ENCODE assay signal across 26 cellular contexts in genomic region chr2:112147382-112147781, GRCh38. TPM values are rescaled to one million over a fixed set of nuclear protein-coding genes. Genes with fewer than 3 reads are reported as not detected.
DNase-seq lines count a peak whose midpoint lies in the region; ATAC-seq and TF ChIP-seq lines count a peak whose summit lies in the region.
"Had no signal": no experiment of that assay in that cellular context is flagged by ENCODE, and none has a peak within 500 bp of the region (broad histone marks: within the 10 kb centered on the region; RNA-seq: fewer than 3 reads in every experiment).

No MANE protein-coding gene starts in this region.

- no peaks in the 10 kb centered on the region for H3K27me3 ChIP-seq in osteoblast (ENCODE audit: insufficient read depth, low read length)
- H3K27me3 ChIP-seq in aorta (ENCODE audit: control insufficient read depth in 1 of 2, insufficient read depth in 2 of 2, low read length in 1 of 2), result no peaks in the 10 kb centered on the region
- H3K27me3 ChIP-seq: esophagus muscularis mucosa had no signal

- WGBS in aorta, 2 donors, result 39 to 44% methylated on average over 6 of the region's 6 CpGs

- CTCF ChIA-PET in activated CD4-positive, alpha-beta memory T cell treated with anti-CD3 and anti-CD28 coated beads, Interleukin-2, amount 10 ng/mL, durations not matched to agents 7 days and 5 days (lab: Charles Lee), result interaction anchor here (0.6 to 0.8 kb wide), 2 partner anchors 35 to 401 kb away, joined by 3 read pairs; no protein-coding TSS in a partner anchor
- CTCF ChIA-PET in activated CD4-positive, alpha-beta memory T cell treated with anti-CD3 and anti-CD28 coated beads for 36 hours (lab: Charles Lee), result interaction anchor here (0.6 to 1.3 kb wide), 2 partner anchors 26 to 112 kb away, joined by 4 to 7 read pairs; no protein-coding TSS in a partner anchor

- DNase-seq in activated CD4-positive, alpha-beta memory T cell treated with anti-CD3 and anti-CD28 coated beads, Interleukin-2, amount 10 ng/mL, durations not matched to agents 7 days and 5 days, result peak; percentile 3
- DNase-seq in activated CD4-positive, alpha-beta memory T cell treated with anti-CD3 and anti-CD28 coated beads for 36 hours, result no peak
- DNase-seq in left cardiac atrium (peak; percentile 47), osteoblast (ENCODE audit: insufficient read length, low spot score, missing footprints) (no peak), aorta (peak in 1 of 2 donors; percentile 71), GOT3 (lab: John Stamatoyannopoulos, UW) (no peak), Kasumi-1 (lab: John Stamatoyannopoulos, UW) (no peak), nucleus accumbens (lab: John Stamatoyannopoulos, UW) (no peak)
- DNase-seq: activated CD4-positive, alpha-beta T cell treated with anti-CD3 and anti-CD28 coated beads for 48 hours; Caco-2; effector memory CD8-positive, alpha-beta T cell; H9; MM.1S; NCI-H1417 treated with DMSO at 0.1 percent for 48 hours; NCI-H510A; stimulated activated naive CD4-positive, alpha-beta T cell had no signal

- H3K79me2 ChIP-seq in osteoblast (ENCODE audit: insufficient read depth, low read length), result peaks cover 3% of the 10 kb centered on the region

- H4K20me1 ChIP-seq in osteoblast (ENCODE audit: insufficient read depth, low read length), result no peaks in the 10 kb centered on the region

- H3K4me1 Mint-ChIP-seq in activated CD4-positive, alpha-beta memory T cell treated with anti-CD3 and anti-CD28 coated beads, Interleukin-2, amount 10 ng/mL, durations not matched to agents 7 days and 5 days, result no peaks in the 10 kb centered on the region
- H3K4me1 Mint-ChIP-seq in activated CD4-positive, alpha-beta memory T cell treated with anti-CD3 and anti-CD28 coated beads for 36 hours (ENCODE audit: low read depth), result no peaks in the 10 kb centered on the region
- H3K4me1 Mint-ChIP-seq: activated T-helper 17 cell treated with anti-CD3 and anti-CD28 coated beads, Interleukin-2, amount 50 U/mL, for 72 hours had no signal

- no peak overlapping the region for H3K27ac Mint-ChIP-seq in activated CD4-positive, alpha-beta memory T cell treated with anti-CD3 and anti-CD28 coated beads, Interleukin-2, amount 10 ng/mL, durations not matched to agents 7 days and 5 days
- H3K27ac Mint-ChIP-seq in activated CD4-positive, alpha-beta memory T cell treated with anti-CD3 and anti-CD28 coated beads for 36 hours, result no peak overlapping the region
- H3K27ac Mint-ChIP-seq: activated naive CD8-positive, alpha-beta T cell; activated T-helper 17 cell treated with anti-CD3 and anti-CD28 coated beads, Interleukin-2, amount 50 U/mL, for 72 hours; effector memory CD8-positive, alpha-beta T cell; H9; T-helper 1 cell treated with Interleukin-12 subunit alpha and Interleukin-12 subunit beta and Interleukin-4 antibody, amounts not matched to agents 30 μg/mL and 1 μg/mL, for 36 hours had no signal

- H3K27ac ChIP-seq in osteoblast (ENCODE audit: low read depth, low read length) (peak overlapping the region; percentile 98), aorta (ENCODE audit: low read depth in 1 of 2, low read length in 2 of 2) (no peak overlapping the region)
- H3K27ac ChIP-seq: esophagus muscularis mucosa, prostate gland, thoracic aorta had no signal

- H3K36me3 ChIP-seq in osteoblast (ENCODE audit: insufficient read depth, low read length) (no peaks in the 10 kb centered on the region), aorta (ENCODE audit: control insufficient read depth in 1 of 2, insufficient read depth in 2 of 2, low read length in 1 of 2) (no peaks in the 10 kb centered on the region)
- H3K36me3 ChIP-seq: esophagus muscularis mucosa, prostate gland, thoracic aorta had no signal

- ATAC-seq in left cardiac atrium (peak; percentile 56 to 81), aorta (ENCODE audit: low FRiP score) (peak; percentile 72)
- ATAC-seq: activated T-helper 17 cell treated with anti-CD3 and anti-CD28 coated beads, Interleukin-2, amount 50 U/mL, for 72 hours; effector memory CD8-positive, alpha-beta T cell; K562 had no signal

- no peak overlapping the region for H3K4me3 Mint-ChIP-seq in activated CD4-positive, alpha-beta memory T cell treated with anti-CD3 and anti-CD28 coated beads, Interleukin-2, amount 10 ng/mL, durations not matched to agents 7 days and 5 days
- H3K4me3 Mint-ChIP-seq in activated CD4-positive, alpha-beta memory T cell treated with anti-CD3 and anti-CD28 coated beads for 36 hours, result no peak overlapping the region
- H3K4me3 Mint-ChIP-seq: activated naive CD8-positive, alpha-beta T cell; activated T-helper 17 cell treated with anti-CD3 and anti-CD28 coated beads, Interleukin-2, amount 50 U/mL, for 72 hours; effector memory CD8-positive, alpha-beta T cell; H9; neural crest cell; T-helper 1 cell treated with Interleukin-12 subunit alpha and Interleukin-12 subunit beta and Interleukin-4 antibody, amounts not matched to agents 30 μg/mL and 1 μg/mL, for 36 hours had no signal

- H3K4me1 ChIP-seq in osteoblast (ENCODE audit: insufficient read depth, low read length), result peaks cover 48% of the 10 kb centered on the region
- H3K4me1 ChIP-seq in aorta (ENCODE audit: control insufficient read depth in 1 of 2, insufficient read depth in 2 of 2, low read length in 2 of 2), result no peaks in the 10 kb centered on the region
- H3K4me1 ChIP-seq: Caco-2, esophagus muscularis mucosa, prostate gland had no signal

- no peaks in the 10 kb centered on the region for H3K36me3 Mint-ChIP-seq in activated CD4-positive, alpha-beta memory T cell treated with anti-CD3 and anti-CD28 coated beads, Interleukin-2, amount 10 ng/mL, durations not matched to agents 7 days and 5 days (ENCODE audit: low read depth)
- no peaks in the 10 kb centered on the region for H3K36me3 Mint-ChIP-seq in activated CD4-positive, alpha-beta memory T cell treated with anti-CD3 and anti-CD28 coated beads for 36 hours
- H3K36me3 Mint-ChIP-seq: activated naive CD8-positive, alpha-beta T cell had no signal

- intact Hi-C loops in activated CD4-positive, alpha-beta memory T cell treated with anti-CD3 and anti-CD28 coated beads for 36 hours (cut with micrococcal nuclease), result no loop called here
- intact Hi-C loops in left cardiac atrium (cut with DNase I) (no loop called here), aorta (cut with DNase I) (no loop called here)

- peaks cover 13% of the 10 kb centered on the region for H3K27me3 Mint-ChIP-seq in activated CD4-positive, alpha-beta memory T cell treated with anti-CD3 and anti-CD28 coated beads, Interleukin-2, amount 10 ng/mL, durations not matched to agents 7 days and 5 days
- H3K27me3 Mint-ChIP-seq in activated CD4-positive, alpha-beta memory T cell treated with anti-CD3 and anti-CD28 coated beads for 36 hours, result no peaks in the 10 kb centered on the region
- H3K27me3 Mint-ChIP-seq: activated naive CD8-positive, alpha-beta T cell; activated T-helper 17 cell treated with anti-CD3 and anti-CD28 coated beads, Interleukin-2, amount 50 U/mL, for 72 hours had no signal

- peak overlapping the region; percentile 54 for H2AFZ ChIP-seq in osteoblast (ENCODE audit: low read length)

- H3K9me3 ChIP-seq in osteoblast (ENCODE audit: low read depth, low read length) (no peaks in the 10 kb centered on the region), aorta (ENCODE audit: control insufficient read depth, low read length) (no peaks in the 10 kb centered on the region)
- H3K9me3 ChIP-seq: Caco-2, esophagus muscularis mucosa, prostate gland, thoracic aorta had no signal

- POLR2A ChIA-PET in activated CD4-positive, alpha-beta memory T cell treated with anti-CD3 and anti-CD28 coated beads, Interleukin-2, amount 10 ng/mL, durations not matched to agents 7 days and 5 days (lab: Charles Lee), result interaction anchor here (0.8 to 1.4 kb wide), 2 partner anchors 9 to 14 kb away, joined by 3 read pairs; no protein-coding TSS in a partner anchor
- POLR2A ChIA-PET in activated CD4-positive, alpha-beta memory T cell treated with anti-CD3 and anti-CD28 coated beads for 36 hours (lab: Charles Lee), result no interaction called here

- H3K4me3 ChIP-seq in osteoblast (ENCODE audit: insufficient read depth, low read length), result no peak overlapping the region
- no peak overlapping the region for H3K4me3 ChIP-seq in aorta (ENCODE audit: low read length in 2 of 2)
- H3K4me3 ChIP-seq: esophagus muscularis mucosa, K562, prostate gland, smooth muscle cell, thoracic aorta had no signal

- TF ChIP-seq CTCF in osteoblast (IDR thresholded peaks at IDR 0.05; ENCODE audit: extremely low read depth, low read depth, low read length), result no peak

- H3K4me2 ChIP-seq in osteoblast (ENCODE audit: insufficient read depth, low read length), result peak overlapping the region; percentile 28
- H3K4me2 ChIP-seq: smooth muscle cell had no signal

- H3K9me3 Mint-ChIP-seq in activated CD4-positive, alpha-beta memory T cell treated with anti-CD3 and anti-CD28 coated beads, Interleukin-2, amount 10 ng/mL, durations not matched to agents 7 days and 5 days, result no peaks in the 10 kb centered on the region
- no peaks in the 10 kb centered on the region for H3K9me3 Mint-ChIP-seq in activated CD4-positive, alpha-beta memory T cell treated with anti-CD3 and anti-CD28 coated beads for 36 hours
- H3K9me3 Mint-ChIP-seq: activated T-helper 17 cell treated with anti-CD3 and anti-CD28 coated beads, Interleukin-2, amount 50 U/mL, for 72 hours; effector memory CD8-positive, alpha-beta T cell; H9; neural crest cell; T-helper 1 cell treated with Interleukin-12 subunit alpha and Interleukin-12 subunit beta and Interleukin-4 antibody, amounts not matched to agents 30 μg/mL and 1 μg/mL, for 36 hours had no signal

RNA-seq across cellular contexts. Expression of gene FBLN7, which starts 9.2 kb away (rescaled TPM):
- 1 to 10 TPM; 7.3 to 8.4 TPM for total RNA-seq in activated CD4-positive, alpha-beta memory T cell treated with anti-CD3 and anti-CD28 coated beads, Interleukin-2, amount 10 ng/mL, durations not matched to agents 7 days and 5 days
- 10 to 100 TPM; 38.9 to 40.2 TPM for total RNA-seq in activated CD4-positive, alpha-beta memory T cell treated with anti-CD3 and anti-CD28 coated beads for 36 hours
- total RNA-seq in left cardiac atrium (1 to 10 TPM; 1.1 to 2.3 TPM), osteoblast (5.3 and 5.8 TPM in 2 replicates), aorta (1 to 10 TPM; 4.5 to 6.1 TPM)
- 10 to 100 TPM in 1 of 2 donors, 1 to 10 TPM in 1; 2.6 to 13.5 TPM for polyA plus RNA-seq in aorta
- total RNA-seq: Daoy had no signal
- polyA plus RNA-seq: K562 had no signal

Comparison
In these comparisons a context has a peak if more than half of its experiments do, and no peak if none do; other contexts are left out.
1. DNase-seq: peak in activated CD4-positive, alpha-beta memory T cell treated with anti-CD3 and anti-CD28 coated beads, Interleukin-2, amount 10 ng/mL, durations not matched to agents 7 days and 5 days (single experiment) and left cardiac atrium (single experiment); none in activated CD4-positive, alpha-beta memory T cell treated with anti-CD3 and anti-CD28 coated beads for 36 hours (single experiment), osteoblast (single experiment), GOT3 (single experiment), Kasumi-1 (0 of 2) and nucleus accumbens (0 of 56).